ENCODE assay signal across 17 cellular contexts in genomic region chr18:7908686-7909299, GRCh38.
DNase-seq lines count a peak whose midpoint lies in the region; ATAC-seq and TF ChIP-seq lines count a peak whose summit lies in the region.
"Had no signal": no experiment of that assay in that cellular context is flagged by ENCODE, and none has a peak within 500 bp of the region (broad histone marks: within the 10 kb centered on the region; RNA-seq: fewer than 3 reads in every experiment).

No MANE protein-coding gene starts in this region.

- POLR2A ChIA-PET in PC-9 (lab: Charles Lee; ENCODE audit: unreplicated experiment) = no interaction called here

- CTCF ChIA-PET in PC-9 (lab: Charles Lee) = interaction anchor here (0.6 kb wide), 1 partner anchor 326 kb away, joined by 7 read pairs; no protein-coding TSS in a partner anchor

- no TSS peak for BruUV-seq in PC-9 (replicated peaks; lab: Mats Ljungman, UMichigan)

- in situ Hi-C loops in brain microvascular endothelial cell (cut with HindIII; ENCODE audit: low pct_ligation_motif_present, low sequenced_read_pairs) = no loop called here

- H3K4me3 ChIP-seq in PC-9 (no peak overlapping the region), brain microvascular endothelial cell (ENCODE audit: low read depth, low read length) (no peak overlapping the region)
- H3K4me3 ChIP-seq: thoracic aorta had no signal

- H4K20me1 ChIP-seq in PC-9 (ENCODE audit: insufficient read depth) = no peaks in the 10 kb centered on the region

- intact Hi-C loops in PC-9 (cut with micrococcal nuclease; ENCODE audit: unreplicated experiment) = no loop called here

- DNase-seq in COR-L47 (lab: John Stamatoyannopoulos, UW) = peak; percentile 94
- peak; percentile 71 for DNase-seq in NCI-H128 (lab: John Stamatoyannopoulos, UW; ENCODE audit: unreplicated experiment)
- peak; percentile 93 for DNase-seq in NCI-H2171 treated with DMSO at 0.1 percent for 48 hours (lab: John Stamatoyannopoulos, UW)
- peak in 1 of 2 experiments; percentile 58 for DNase-seq in PC-9
- DNase-seq in KG1 (lab: John Stamatoyannopoulos, UW) = no peak
- DNase-seq in brain microvascular endothelial cell = no peak
- DNase-seq in dermis blood vessel endothelial cell = no peak
- DNase-seq: activated CD4-positive, alpha-beta T cell treated with anti-CD3 and anti-CD28 coated beads for 4 hours; activated naive CD8-positive, alpha-beta T cell treated with anti-CD3 and anti-CD28 coated beads, Interleukin-2, amount 50 U/mL, for 24 hours; CD4-positive, CD25-positive, alpha-beta regulatory T cell; hippocampal formation; occipital lobe; retina; stimulated activated CD4-positive, alpha-beta T cell treated with anti-CD3 and anti-CD28 coated beads, Interleukin-15, amount 100 ng/mL, for 24 hours had no signal

- TF ChIP-seq CTCF in PC-9 (conservative IDR thresholded peaks at IDR 0.05) (no peak), brain microvascular endothelial cell (IDR thresholded peaks at IDR 0.05; ENCODE audit: low read depth, low read length, missing control alignments) (no peak)

- H3K9me2 ChIP-seq in PC-9 (ENCODE audit: insufficient read depth) = no peaks in the 10 kb centered on the region

- no peaks in the 10 kb centered on the region for H3K79me2 ChIP-seq in PC-9 (ENCODE audit: low read depth)

- peaks cover 24% of the 10 kb centered on the region; the same call in 1 of the 2 replicates for H3F3A ChIP-seq in PC-9 (ENCODE audit: insufficient read depth, low read depth)

- peaks cover 36% of the 10 kb centered on the region for H3K4me1 ChIP-seq in PC-9 (replicated peaks; ENCODE audit: insufficient read depth)
- H3K4me1 ChIP-seq: foreskin keratinocyte had no signal

- peak overlapping the region; percentile 3; the same call in 1 of the 2 replicates for H3K4me2 ChIP-seq in PC-9

- no peak for ATAC-seq in GM21390 (IDR thresholded peaks at IDR 0.05; ENCODE audit: unreplicated experiment)
- ATAC-seq: activated naive CD8-positive, alpha-beta T cell treated with anti-CD3 and anti-CD28 coated beads, Interleukin-2, amount 50 U/mL, for 24 hours; foreskin keratinocyte had no signal

- 0 out of 2 replicates have a peak, but pooled peaks cover 3% of the 10 kb centered on the region for H3K9me3 ChIP-seq in PC-9 (ENCODE audit: insufficient read depth, low read depth)

- H3K27me3 ChIP-seq in PC-9 (ENCODE audit: insufficient read depth, low read depth) = no peaks in the 10 kb centered on the region
- H3K27me3 ChIP-seq in brain microvascular endothelial cell (replicated peaks) = no peaks in the 10 kb centered on the region
- H3K27me3 ChIP-seq: foreskin keratinocyte had no signal

- H2AFZ ChIP-seq in PC-9 = no peak overlapping the region

- H3K27ac ChIP-seq in PC-9 (no peak overlapping the region), brain microvascular endothelial cell (no peak overlapping the region)
- H3K27ac ChIP-seq: foreskin keratinocyte, thoracic aorta had no signal

- H3K36me3 ChIP-seq in PC-9 (ENCODE audit: low read depth) (no peaks in the 10 kb centered on the region), brain microvascular endothelial cell (replicated peaks) (no peaks in the 10 kb centered on the region)
- H3K36me3 ChIP-seq: thoracic aorta had no signal

Comparison
In these comparisons a context has a peak if more than half of its experiments do, and no peak if none do; other contexts are left out.
1. DNase-seq: peak in COR-L47 (single experiment), NCI-H128 (single experiment) and NCI-H2171 treated with DMSO at 0.1 percent for 48 hours (single experiment); none in KG1 (single experiment), brain microvascular endothelial cell (single experiment) and dermis blood vessel endothelial cell (single experiment).